14 cellular contexts compared by ENCODE assay signal in genomic region chr22:39220897-39221850, GRCh38. TPM values are rescaled to one million over a fixed set of nuclear protein-coding genes. Genes with fewer than 3 reads are reported as not detected.
DNase-seq lines count a peak whose midpoint lies in the region; ATAC-seq, FAIRE-seq and TF ChIP-seq lines count a peak whose summit lies in the region.
"Had no signal": no experiment of that assay in that cellular context is flagged by ENCODE, and none has a peak within 500 bp of the region (broad histone marks: within the 10 kb centered on the region; RNA-seq: fewer than 3 reads in every experiment).

No MANE protein-coding gene starts in this region.

- no peak overlapping the region for H3K56ac ChIP-seq in H1 (replicated peaks; ENCODE audit: insufficient read length, low read depth, low read length)

- no peak for ATAC-seq in GM19455 (IDR thresholded peaks at IDR 0.05; ENCODE audit: unreplicated experiment)
- ATAC-seq: GM23338, SK-N-SH treated with all-trans-retinoic acid at 6 μM for 48 hours had no signal

- H3K27ac ChIP-seq in H1 (ENCODE audit: low read depth, low read length) (no peak overlapping the region), tibial nerve (no peak overlapping the region), caudate nucleus (ENCODE audit: low read depth, low read length) (no peak overlapping the region)
- H3K27ac ChIP-seq: neural progenitor cell had no signal

- H4K8ac ChIP-seq in H1 (ENCODE audit: extremely low read depth, insufficient read depth, low read length): no peak overlapping the region

- H2BK15ac ChIP-seq in H1 (ENCODE audit: low read length): no peak overlapping the region

- no peak for TF ChIP-seq POLR2A in GM12892 (IDR thresholded peaks at IDR 0.05; ENCODE audit: low read depth, low read length)
- no peak for TF ChIP-seq POLR2A in H1 (IDR thresholded peaks at IDR 0.05; ENCODE audit: control extremely low read depth in 1 of 2, low read depth in 2 of 2, low read length in 2 of 2)
- no peak for TF ChIP-seq POLR2A in tibial nerve (IDR thresholded peaks at IDR 0.05)

- H3K23me2 ChIP-seq in H1 (ENCODE audit: low read depth, low read length): peaks cover 8% of the 10 kb centered on the region; the same call in 1 of the 2 replicates

- H3K36me3 ChIP-seq in H1 (ENCODE audit: control insufficient read depth in 2 of 4, insufficient read depth in 4 of 4, low read length in 3 of 4) (no peaks in the 10 kb centered on the region), tibial nerve (peaks cover 0 to 50% (median 0%) of the 10 kb centered on the region in 3 donors)
- H3K36me3 ChIP-seq: neural progenitor cell had no signal

- H3K14ac ChIP-seq in H1 (ENCODE audit: insufficient read length): no peak overlapping the region

- no peaks in the 10 kb centered on the region for H3K27me3 ChIP-seq in H1 (replicated peaks in 1 of 4; ENCODE audit: control insufficient read depth in 3 of 4, extremely low read depth in 1 of 4, insufficient read depth in 3 of 4, low read length in 3 of 4)
- no peaks in the 10 kb centered on the region for H3K27me3 ChIP-seq in tibial nerve
- H3K27me3 ChIP-seq: neural progenitor cell had no signal

- H2BK120ac ChIP-seq in H1 (replicated peaks; ENCODE audit: low read depth, low read length): no peak overlapping the region

- H3K79me2 ChIP-seq in H1 (ENCODE audit: control insufficient read depth in 1 of 2, insufficient read depth in 2 of 2, low read length in 2 of 2): no peaks in the 10 kb centered on the region

- WGBS in H1 (ENCODE audit: extremely low coverage in 1 of 2, insufficient coverage in 1 of 2, insufficient read length in 1 of 2, insufficient replicate concordance in 2 of 2, low coverage in 1 of 2, low lambda C conversion rate in 2 of 2, missing lambda C conversion rate in 1 of 2), 2 experiments: 81% methylated on average over 9 of the region's 9 CpGs; no CpG with 5 or more reads in 1 of the 2 experiments
- 80 to 81% methylated on average over 9 of the region's 9 CpGs for WGBS in tibial nerve, 2 donors

- TF ChIP-seq RAD21 in H1 (IDR thresholded peaks at IDR 0.05 in 1 of 2, conservative IDR thresholded peaks at IDR 0.05 in 1 of 2; ENCODE audit: low read depth in 2 of 2, low read length in 2 of 2): no peak

- peak overlapping the region; percentile 86; the same call in 1 of the 2 replicates for H2AK5ac ChIP-seq in H1 (ENCODE audit: low read depth, low read length)

- no peak for TF ChIP-seq CTCF in H1 (IDR thresholded peaks at IDR 0.05; ENCODE audit: control extremely low read depth in 1 of 3, insufficient read depth in 1 of 3, low read depth in 1 of 3, low read length in 3 of 3)
- TF ChIP-seq CTCF in tibial nerve (IDR thresholded peaks at IDR 0.05): no peak

- POLR2A ChIA-PET in H1 (lab: Charles Lee; ENCODE audit: partially characterized antibody): interaction anchor here (0.8 to 2.7 kb wide), 8 partner anchors 7 to 94 kb away, joined by 3 to 12 read pairs (median 5); no protein-coding TSS in a partner anchor

- H4K91ac ChIP-seq in H1 (replicated peaks; ENCODE audit: insufficient read length, low read length): no peak overlapping the region

- H2BK12ac ChIP-seq in H1 (ENCODE audit: low read depth, low read length): peak overlapping the region; percentile 68; the same call in 1 of the 2 replicates

- DNase-seq in A172 (ENCODE audit: low spot score) (peak; percentile 32), GM12892 (ENCODE audit: insufficient read length) (peak; percentile 12), H1 (ENCODE audit: low read depth in 1 of 2, low spot score in 2 of 2) (no peak), kidney tubule cell (ENCODE audit: low spot score) (peak; percentile 57), tibial nerve (ENCODE audit: low spot score in 2 of 2) (no peak), UCSD-AML1 (lab: John Stamatoyannopoulos, UW; ENCODE audit: unreplicated experiment) (no peak), caudate nucleus (lab: John Stamatoyannopoulos, UW) (no peak)
- DNase-seq: activated CD4-positive, alpha-beta T cell treated with anti-CD3 and anti-CD28 coated beads, Interleukin-2, amount 50 U/mL, for 1 hour; amniotic stem cell; NCI-H524 had no signal

- no peak overlapping the region for H2AFZ ChIP-seq in H1 (ENCODE audit: low read length)
- H2AFZ ChIP-seq: GM23338, neural progenitor cell had no signal

- no peak overlapping the region for H4K5ac ChIP-seq in H1 (ENCODE audit: insufficient read length, low read depth, low read length)

- H3K4me3 ChIP-seq in H1 (ENCODE audit: extremely low read depth in 1 of 4, insufficient read depth in 2 of 4, low read depth in 3 of 4, low read length in 4 of 4) (no peak overlapping the region), tibial nerve (no peak overlapping the region)
- H3K4me3 ChIP-seq: GM23338, neural progenitor cell had no signal

- no peak overlapping the region for H3K4me2 ChIP-seq in H1 (ENCODE audit: insufficient read depth in 1 of 2, low read depth in 2 of 2, low read length in 2 of 2)
- H3K4me2 ChIP-seq: GM23338, neural progenitor cell had no signal

- no peaks in the 10 kb centered on the region for H4K20me1 ChIP-seq in H1 (replicated peaks in 1 of 2; ENCODE audit: control insufficient read depth in 1 of 2, insufficient read depth in 2 of 2, low read length in 2 of 2)

- H3K18ac ChIP-seq in H1 (ENCODE audit: extremely low read depth, low read length): peak overlapping the region; percentile 19; the same call in 1 of the 2 replicates

- H3K4me1 ChIP-seq in H1 (replicated peaks in 1 of 4; ENCODE audit: control insufficient read depth in 3 of 4, insufficient read depth in 4 of 4, low read length in 3 of 4) (peaks cover 0 to 4% (median 1%) of the 10 kb centered on the region in 4 experiments; a peak in 4 of 7 replicates), tibial nerve (no peaks in the 10 kb centered on the region)

- FAIRE-seq in GM12892 (lab: Jason Lieb, UNC): no peak
- no peak for FAIRE-seq in H1 (lab: Jason Lieb, UNC)

- no peak overlapping the region for H3K4ac ChIP-seq in H1 (replicated peaks; ENCODE audit: insufficient read length, low read depth, low read length)

- no peak overlapping the region for H3K9ac ChIP-seq in H1 (replicated peaks in 1 of 4; ENCODE audit: extremely low read depth in 1 of 4, low read depth in 3 of 4, low read length in 3 of 4)
- H3K9ac ChIP-seq: neural progenitor cell had no signal

- CTCF ChIA-PET in H1 (lab: Charles Lee; ENCODE audit: partially characterized antibody): interaction anchor here (0.5 to 2.5 kb wide), 10 partner anchors 8 to 1542 kb away, joined by 3 to 8 read pairs (median 4); no protein-coding TSS in a partner anchor

- H3K79me1 ChIP-seq in H1 (ENCODE audit: low read depth, low read length): no peaks in the 10 kb centered on the region

- H2BK20ac ChIP-seq in H1 (ENCODE audit: low read length): no peak overlapping the region

- H3K23ac ChIP-seq in H1 (ENCODE audit: insufficient read length): no peak overlapping the region

- no peaks in the 10 kb centered on the region for H3K9me3 ChIP-seq in H1 (ENCODE audit: insufficient read depth in 2 of 2, low read depth in 1 of 2, low read length in 1 of 2)
- H3K9me3 ChIP-seq in tibial nerve: peaks cover 0 to 3% (median 0%) of the 10 kb centered on the region in 4 donors

- no peak for TF ChIP-seq EP300 in H1 (IDR thresholded peaks at IDR 0.05; ENCODE audit: borderline replicate concordance in 1 of 2, low read depth in 2 of 2, low read length in 2 of 2)
- no peak for TF ChIP-seq EP300 in tibial nerve (IDR thresholded peaks at IDR 0.05)

- 0 out of 2 replicates have a peak overlapping the region, but pooled peaks have one; percentile 35 for H2BK5ac ChIP-seq in H1 (ENCODE audit: low read depth, low read length)

TF ChIP-seq in H1, 55 proteins besides CTCF, POLR2A, EP300 and RAD21:
- TF ChIP-seq CBX8 (IDR thresholded peaks at IDR 0.05; ENCODE audit: borderline replicate concordance, low read depth, low read length) (no peak), KDM4A (IDR thresholded peaks at IDR 0.05; ENCODE audit: low read depth, low read length, severe bottlenecking) (no peak), CREB1 (IDR thresholded peaks at IDR 0.05) (no peak), CBX5 (IDR thresholded peaks at IDR 0.05; ENCODE audit: low read depth, low read length) (no peak), RFX5 (IDR thresholded peaks at IDR 0.05; ENCODE audit: borderline replicate concordance, low read depth, low read length) (no peak), RBBP5 (IDR thresholded peaks at IDR 0.05; ENCODE audit: borderline replicate concordance, low read depth, low read length) (no peak), JUN (IDR thresholded peaks at IDR 0.05; ENCODE audit: low read depth, low read length) (no peak), SIN3A (conservative IDR thresholded peaks at IDR 0.05 in 1 of 2, IDR thresholded peaks at IDR 0.05 in 1 of 2; ENCODE audit: low read depth in 1 of 2, low read length in 2 of 2) (no peak), CTBP2 (IDR thresholded peaks at IDR 0.05; ENCODE audit: borderline replicate concordance, insufficient read depth, insufficient read length, low read length) (no peak), EGR1 (IDR thresholded peaks at IDR 0.05; ENCODE audit: borderline replicate concordance, low read depth, low read length) (no peak), KDM5A (IDR thresholded peaks at IDR 0.05; ENCODE audit: low read length) (no peak)

RNA-seq across cellular contexts. Expression of gene PDGFB, which starts 23.6 kb away (rescaled TPM):
- 9.8 and 13.4 TPM in 2 replicates for total RNA-seq in A172 (2014; rRNA removed; shearing (Covaris generic))
- polyA plus RNA-seq in GM12892 (2012; ENCODE audit: missing spikeins): 0.64 TPM
- total RNA-seq in H1 (2021; fragmentation: NEBNext Ultra II Directional; extraction: Animal tissue kit (Norgen Biotek cat#: 25700)): 8.5 and 9.6 TPM in 2 replicates
- 3.9 and 5.5 TPM in 2 replicates for polyA plus RNA-seq in H1 (2011; rRNA removed)
- 6.1 TPM for polyA plus RNA-seq in H1 (2011; cell fraction: cytosol; rRNA removed)
- 10.9 TPM for polyA plus RNA-seq in H1 (2011; cell fraction: nucleus; rRNA removed)
- polyA plus RNA-seq in H1 (2012, experiment 1 of 2): 2.6 to 3.9 TPM (median 3.8 TPM) in 4 replicates
- polyA plus RNA-seq in H1 (2012, experiment 2 of 2): 4.1 TPM
- polyA plus RNA-seq in H1 (2013, experiment 1 of 2): 4.9 TPM
- 6.0 TPM for polyA plus RNA-seq in H1 (2013, experiment 2 of 2)
- polyA minus RNA-seq in H1 (2011; rRNA and poly(A)+ RNA removed): 3.0 and 5.3 TPM in 2 replicates
- polyA minus RNA-seq in H1 (2011; cell fraction: cytosol; rRNA and poly(A)+ RNA removed): 5.7 TPM
- polyA minus RNA-seq in H1 (2011; cell fraction: nucleus; rRNA and poly(A)+ RNA removed): 3.5 TPM
- total RNA-seq in tibial nerve: 10 to 100 TPM in 2 of 4 donors, 1 to 10 TPM in 2; 7.5 to 22.2 (median 10.2) TPM

Comparison
In these comparisons a context has a peak if more than half of its experiments do, and no peak if none do; other contexts are left out.
1. DNase-seq: peak in A172 (single experiment), GM12892 (single experiment) and kidney tubule cell (single experiment); none in H1 (0 of 2), tibial nerve (0 of 2), UCSD-AML1 (single experiment) and caudate nucleus (0 of 61).